In genomic region chr5:76483433-76483832, GRCh38 we compare ENCODE assay signal across 18 cellular contexts.
A peak's percentile ranks its signal among the peaks of the same experiment; 100 is the strongest.
DNase-seq lines count a peak whose midpoint lies in the region; ATAC-seq and TF ChIP-seq lines count a peak whose summit lies in the region.
"Had no signal": no experiment of that assay in that cellular context is flagged by ENCODE, and none has a peak within 500 bp of the region (broad histone marks: within the 10 kb centered on the region; RNA-seq: fewer than 3 reads in every experiment).

No MANE protein-coding gene starts in this region.

- no peaks in the 10 kb centered on the region for H3K36me3 Mint-ChIP-seq in GM23338 (ENCODE audit: low read depth)
- H3K36me3 Mint-ChIP-seq: brain had no signal

- H3K27me3 Mint-ChIP-seq in GM23338 (ENCODE audit: insufficient read depth, low read depth, poor library complexity), result peaks cover 5% of the 10 kb centered on the region
- H3K27me3 Mint-ChIP-seq: activated CD4-positive, alpha-beta memory T cell treated with anti-CD3 and anti-CD28 coated beads, Interleukin-2, amount 10 ng/mL, durations not matched to agents 7 days and 5 days had no signal

- H4K20me1 ChIP-seq in GM23338 (replicated peaks; ENCODE audit: insufficient read depth) (no peaks in the 10 kb centered on the region), OCI-LY7 (ENCODE audit: insufficient read depth, low read length) (no peaks in the 10 kb centered on the region), osteoblast (ENCODE audit: insufficient read depth, low read length) (no peaks in the 10 kb centered on the region)

- DNase-seq in BE2C (no peak), GM23338 (ENCODE audit: low spot score) (peak; percentile 50), OCI-LY7 (ENCODE audit: low spot score) (peak; percentile 8), iPS-NIHi7 (ENCODE audit: extremely low spot score) (peak; percentile 55), DMS79 (lab: John Stamatoyannopoulos, UW) (no peak), SKM-1 treated with dmso at 0.1 percent for 144 hours (lab: John Stamatoyannopoulos, UW; ENCODE audit: unreplicated experiment) (no peak), osteoblast (ENCODE audit: insufficient read length, low spot score, missing footprints) (no peak), NCI-H526 (lab: John Stamatoyannopoulos, UW) (no peak)
- DNase-seq: activated CD4-positive, alpha-beta memory T cell treated with anti-CD3 and anti-CD28 coated beads, Interleukin-2, amount 10 ng/mL, durations not matched to agents 7 days and 5 days; activated CD4-positive, CD25-positive, alpha-beta regulatory T cell; activated gamma-delta T cell treated with Interleukin-2 at 50 U/mL for 16 hours; C1 segment of cervical spinal cord; effector memory CD4-positive, alpha-beta T cell; esophagus squamous epithelium; IMR-90; T1000 had no signal

- no peak overlapping the region for H3K4me3 Mint-ChIP-seq in GM23338
- H3K4me3 Mint-ChIP-seq: activated CD4-positive, alpha-beta memory T cell treated with anti-CD3 and anti-CD28 coated beads, Interleukin-2, amount 10 ng/mL, durations not matched to agents 7 days and 5 days; brain had no signal

- no peaks in the 10 kb centered on the region for H3K36me3 ChIP-seq in BE2C
- no peaks in the 10 kb centered on the region for H3K36me3 ChIP-seq in GM23338 (ENCODE audit: insufficient read depth)
- no peaks in the 10 kb centered on the region for H3K36me3 ChIP-seq in OCI-LY7 (ENCODE audit: insufficient read depth, low read length)
- no peaks in the 10 kb centered on the region for H3K36me3 ChIP-seq in osteoblast (ENCODE audit: insufficient read depth, low read length)
- H3K36me3 ChIP-seq: esophagus squamous epithelium had no signal

- H2AFZ ChIP-seq in GM23338 (no peak overlapping the region), OCI-LY7 (ENCODE audit: low read length) (no peak overlapping the region), osteoblast (ENCODE audit: low read length) (no peak overlapping the region)

- H3K27me3 ChIP-seq in BE2C (no peaks in the 10 kb centered on the region; the same call in 1 of the 2 replicates), GM23338 (ENCODE audit: insufficient read depth) (no peaks in the 10 kb centered on the region), osteoblast (ENCODE audit: insufficient read depth, low read length) (no peaks in the 10 kb centered on the region)
- H3K27me3 ChIP-seq: esophagus squamous epithelium had no signal

- no TSS peak for BruUV-seq in OCI-LY7 (replicated peaks; lab: Mats Ljungman, UMichigan)

- H3K9me3 ChIP-seq in BE2C (no peaks in the 10 kb centered on the region), OCI-LY7 (ENCODE audit: low read length) (no peaks in the 10 kb centered on the region), osteoblast (ENCODE audit: low read depth, low read length) (no peaks in the 10 kb centered on the region)
- H3K9me3 ChIP-seq: esophagus squamous epithelium had no signal

- peak; percentile 16 for TF ChIP-seq CTCF in BE2C (IDR thresholded peaks at IDR 0.05; ENCODE audit: low read depth, low read length)
- TF ChIP-seq CTCF in GM23338 (conservative IDR thresholded peaks at IDR 0.05; ENCODE audit: low read depth in 2 of 2), result no peak
- TF ChIP-seq CTCF in OCI-LY7 (conservative IDR thresholded peaks at IDR 0.05; ENCODE audit: low read length), result peak; percentile 55
- no peak for TF ChIP-seq CTCF in osteoblast (IDR thresholded peaks at IDR 0.05; ENCODE audit: extremely low read depth, low read depth, low read length)

- peak overlapping the region; percentile 50 for H3K4me2 ChIP-seq in GM23338
- no peak overlapping the region for H3K4me2 ChIP-seq in OCI-LY7 (ENCODE audit: low read length)
- H3K4me2 ChIP-seq in osteoblast (ENCODE audit: insufficient read depth, low read length), result no peak overlapping the region

- H3K4me3 ChIP-seq in BE2C (ENCODE audit: low read depth, low read length) (no peak overlapping the region), GM23338 (no peak overlapping the region), OCI-LY7 (ENCODE audit: low read depth, low read length, poor library complexity, severe bottlenecking) (no peak overlapping the region), osteoblast (ENCODE audit: insufficient read depth, low read length) (no peak overlapping the region)
- H3K4me3 ChIP-seq: esophagus squamous epithelium had no signal

- H3K9me3 Mint-ChIP-seq in GM23338, result no peaks in the 10 kb centered on the region
- H3K9me3 Mint-ChIP-seq: activated CD4-positive, alpha-beta memory T cell treated with anti-CD3 and anti-CD28 coated beads, Interleukin-2, amount 10 ng/mL, durations not matched to agents 7 days and 5 days; brain had no signal

- intact Hi-C loops in OCI-LY7 (cut with micrococcal nuclease; ENCODE audit: unreplicated experiment), result no loop called here

- H3K27ac ChIP-seq in GM23338 (ENCODE audit: low read depth) (0 out of 2 replicates have a peak overlapping the region, but pooled peaks have one; percentile 36), OCI-LY7 (ENCODE audit: low read depth, low read length, poor library complexity, severe bottlenecking) (no peak overlapping the region), osteoblast (ENCODE audit: low read depth, low read length) (no peak overlapping the region)
- H3K27ac ChIP-seq: esophagus squamous epithelium had no signal

- CTCF ChIA-PET in OCI-LY7 (lab: Charles Lee; ENCODE audit: unreplicated experiment), result interaction anchor here (1.2 to 1.5 kb wide), 2 partner anchors 9 to 34 kb away, joined by 3 read pairs; no protein-coding TSS in a partner anchor

- H3K9me2 ChIP-seq in GM23338 (ENCODE audit: insufficient read depth), result no peaks in the 10 kb centered on the region
- H3K9me2 ChIP-seq in OCI-LY7 (ENCODE audit: insufficient read depth, low read length), result no peaks in the 10 kb centered on the region

- H3K27ac Mint-ChIP-seq in GM23338, result no peak overlapping the region
- H3K27ac Mint-ChIP-seq: activated CD4-positive, alpha-beta memory T cell treated with anti-CD3 and anti-CD28 coated beads, Interleukin-2, amount 10 ng/mL, durations not matched to agents 7 days and 5 days had no signal

- peaks cover 18% of the 10 kb centered on the region for H3K79me2 ChIP-seq in GM23338 (replicated peaks; ENCODE audit: insufficient read depth)
- H3K79me2 ChIP-seq in OCI-LY7 (ENCODE audit: insufficient read depth, low read depth, low read length), result no peaks in the 10 kb centered on the region
- H3K79me2 ChIP-seq in osteoblast (ENCODE audit: insufficient read depth, low read length), result no peaks in the 10 kb centered on the region

- ATAC-seq in GM23338, result peak; percentile 82
- ATAC-seq: Right ventricle myocardium inferior had no signal

- H3K4me1 ChIP-seq in BE2C, result no peaks in the 10 kb centered on the region
- peaks cover 74% of the 10 kb centered on the region for H3K4me1 ChIP-seq in GM23338 (ENCODE audit: insufficient read depth)
- no peaks in the 10 kb centered on the region for H3K4me1 ChIP-seq in OCI-LY7 (ENCODE audit: insufficient read depth, low read length, poor library complexity, severe bottlenecking)
- H3K4me1 ChIP-seq in osteoblast (ENCODE audit: insufficient read depth, low read length), result no peaks in the 10 kb centered on the region

- POLR2A ChIA-PET in OCI-LY7 (lab: Charles Lee), result interaction anchor here (0.5 to 2.8 kb wide), 3 partner anchors 9 to 45 kb away, joined by 3 to 10 read pairs (median 3); no protein-coding TSS in a partner anchor

- no peaks in the 10 kb centered on the region; the same call in 1 of the 2 replicates for H3F3A ChIP-seq in GM23338 (replicated peaks; ENCODE audit: low read depth)

- peaks cover 69% of the 10 kb centered on the region for H3K4me1 Mint-ChIP-seq in GM23338

TF ChIP-seq in GM23338, 12 proteins besides CTCF, POLR2A, EP300 and RAD21:
- no peak for TF ChIP-seq NANOG (IDR thresholded peaks at IDR 0.05; ENCODE audit: borderline replicate concordance)
- no peak for TF ChIP-seq ZNF114 (CRISPR knock-in tag; IDR thresholded peaks at IDR 0.05)
- TF ChIP-seq ETS1 (IDR thresholded peaks at IDR 0.05), result no peak
- no peak for TF ChIP-seq REST (IDR thresholded peaks at IDR 0.05; ENCODE audit: unreplicated experiment)
- no peak for TF ChIP-seq POLR2AphosphoS5 (IDR thresholded peaks at IDR 0.05; ENCODE audit: low read depth)
- TF ChIP-seq EZH2phosphoT487 (IDR thresholded peaks at IDR 0.05; ENCODE audit: unreplicated experiment), result no peak
- TF ChIP-seq JUNB (IDR thresholded peaks at IDR 0.05; ENCODE audit: unreplicated experiment), result no peak
- no peak for TF ChIP-seq EZH2 (IDR thresholded peaks at IDR 0.05; ENCODE audit: low read depth, unreplicated experiment)
- no peak for TF ChIP-seq CREB1 (CRISPR knock-in tag; IDR thresholded peaks at IDR 0.05; ENCODE audit: low read depth)
TF ChIP-seq in GM23338: peak in this region for 0.

Comparison
In these comparisons a context has a peak if more than half of its experiments do, and no peak if none do; other contexts are left out.
1. DNase-seq: peak in GM23338 (single experiment), OCI-LY7 (single experiment) and iPS-NIHi7 (single experiment); none in BE2C (single experiment), DMS79 (single experiment), SKM-1 treated with dmso at 0.1 percent for 144 hours (single experiment), osteoblast (single experiment) and NCI-H526 (0 of 2).
2. CTCF ChIP-seq: peak in BE2C (single experiment) and OCI-LY7 (single experiment); none in GM23338 (0 of 2) and osteoblast (single experiment).